9 cellular contexts compared by ENCODE assay signal in the genomic region with DNA sequence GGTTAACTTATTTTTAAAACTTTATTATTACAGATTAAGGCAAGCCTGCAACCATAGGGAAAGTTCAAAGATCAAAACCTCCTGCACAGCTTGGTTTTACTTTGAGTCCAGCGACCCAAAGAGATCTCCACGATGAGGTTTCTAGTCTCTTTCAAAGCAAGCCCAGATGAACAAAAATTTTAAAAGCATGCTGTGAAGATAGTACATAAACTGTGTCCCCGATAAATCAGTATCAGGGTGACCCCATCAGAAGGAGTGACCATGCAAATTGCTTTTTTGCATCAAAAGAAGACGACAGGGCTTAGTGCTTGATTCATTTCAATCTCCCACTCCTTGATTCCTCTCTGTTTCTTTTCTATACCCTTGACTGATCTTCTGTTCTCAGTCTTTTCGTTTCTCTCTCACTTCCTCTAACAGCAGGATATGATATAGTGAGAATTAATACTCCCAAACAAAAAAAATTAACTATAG. TPM values are rescaled to one million over a fixed set of nuclear protein-coding genes. Genes with fewer than 3 reads are reported as not detected.
A peak's percentile ranks its signal among the peaks of the same experiment; 100 is the strongest.
DNase-seq lines count a peak whose midpoint lies in the region; ATAC-seq and TF ChIP-seq lines count a peak whose summit lies in the region.
"Had no signal": no experiment of that assay in that cellular context is flagged by ENCODE, and none has a peak within 500 bp of the region (broad histone marks: within the 10 kb centered on the region; RNA-seq: fewer than 3 reads in every experiment).

No MANE protein-coding gene starts in this region.

- peak overlapping the region; percentile 4 for H3K4me3 ChIP-seq in GM12864 (ENCODE audit: low read depth, low read length)

- peak; percentile 79 for DNase-seq in GM12864 (ENCODE audit: low read depth)
- DNase-seq in left lobe of liver (ENCODE audit: low spot score), result no peak
- no peak for DNase-seq in NCI-H2227 treated with DMSO at 0.1 percent for 48 hours (lab: John Stamatoyannopoulos, UW)
- no peak for DNase-seq in COR-L47 (lab: John Stamatoyannopoulos, UW)
- no peak for DNase-seq in SIG-M5 treated with dmso at 0.1 percent for 504 hours (lab: John Stamatoyannopoulos, UW; ENCODE audit: unreplicated experiment)
- no peak for DNase-seq in dermis blood vessel endothelial cell

- ATAC-seq in GM19468 (IDR thresholded peaks at IDR 0.05; ENCODE audit: extremely low read depth, unreplicated experiment) (peak; percentile 56), HG03442 (IDR thresholded peaks at IDR 0.05; ENCODE audit: unreplicated experiment) (peak; percentile 59), left lobe of liver (peak; percentile 42)

- TF ChIP-seq CTCF in GM12864 (IDR thresholded peaks at IDR 0.05; ENCODE audit: low read depth, low read length, missing control alignments), result no peak

RNA-seq across cellular contexts. Expression of a gene that starts 16.0 kb away (rescaled TPM):
- total RNA-seq in left lobe of liver (not detected), dermis blood vessel endothelial cell (not detected in 2 replicates)
- total RNA-seq: subcutaneous adipose tissue had no signal

RNA-seq across cellular contexts. Expression of a gene that starts 16.8 kb away (rescaled TPM):
- total RNA-seq in left lobe of liver (9.3 TPM), dermis blood vessel endothelial cell (not detected in 2 replicates)

Comparison
In these comparisons a context has a peak if more than half of its experiments do, and no peak if none do; other contexts are left out.
1. RNA of a gene that starts 16.8 kb away (total RNA-seq): 9.3 TPM in left lobe of liver (single experiment); not detected in dermis blood vessel endothelial cell; every median in the first group is over 10 times any median in the second.
2. Peak in every context shown above with its lines, with median percentiles within 50 percentile points of each other: ATAC-seq.